Comparison of ENCODE assay signal across 8 cellular contexts in genomic region chr22:40818747-40819662, GRCh38. TPM values are rescaled to one million over a fixed set of nuclear protein-coding genes. Genes with fewer than 3 reads are reported as not detected.
DNase-seq lines count a peak whose midpoint lies in the region; ATAC-seq and TF ChIP-seq lines count a peak whose summit lies in the region.

Gene SLC25A17 (minus strand): TSS chr22:40819346. CDS start chr22:40819248, 98 bp downstream.

- H3K27me3 Mint-ChIP-seq in T-helper 17 cell: no peaks in the 10 kb centered on the region

- H3K36me3 ChIP-seq in urinary bladder (ENCODE audit: insufficient read depth): peaks cover 3% of the 10 kb centered on the region

- intact Hi-C loops in right cardiac atrium (cut with DNase I): no loop called here

- H3K9me3 ChIP-seq in T-helper 17 cell (ENCODE audit: control insufficient read depth, low read length, poor library complexity, severe bottlenecking) (no peaks in the 10 kb centered on the region), right cardiac atrium (ENCODE audit: control insufficient read depth, low read length) (no peaks in the 10 kb centered on the region)

- DNase-seq in GM10266 (ENCODE audit: extremely low spot score): peak; percentile 94
- peak; percentile 67 for DNase-seq in NCI-H1694 (lab: John Stamatoyannopoulos, UW)
- peak; percentile 80 to 86 (median 83) for DNase-seq in T-helper 17 cell
- DNase-seq in amygdala (lab: John Stamatoyannopoulos, UW): peak; percentile 39 to 92 (median 82)
- peak; percentile 90 to 95 (median 95) for DNase-seq in right cardiac atrium
- peak; percentile 39 for DNase-seq in pulmonary artery endothelial cell (ENCODE audit: low read depth, low spot score)

- H3K4me1 Mint-ChIP-seq in T-helper 17 cell: peaks cover 28% of the 10 kb centered on the region

- H3K4me3 ChIP-seq in right cardiac atrium (ENCODE audit: low read length): peak within 1 kb of the TSS; percentile 96
- peak within 1 kb of the TSS; percentile 92 for H3K4me3 ChIP-seq in urinary bladder (ENCODE audit: low read depth, low read length)

- ATAC-seq in HG02759 (IDR thresholded peaks at IDR 0.05; ENCODE audit: unreplicated experiment) (peak; percentile 86), T-helper 17 cell (peak; percentile 92), right cardiac atrium (peak; percentile 97 to 99)

- H3K4me1 ChIP-seq in right cardiac atrium (ENCODE audit: control insufficient read depth, insufficient read depth, low read length) (peaks cover 5% of the 10 kb centered on the region), urinary bladder (ENCODE audit: insufficient read depth) (no peaks in the 10 kb centered on the region)

- H3K4me3 Mint-ChIP-seq in T-helper 17 cell: peak within 1 kb of the TSS; percentile 95

- H3K36me3 Mint-ChIP-seq in T-helper 17 cell (ENCODE audit: low read depth): no peaks in the 10 kb centered on the region

- H3K27ac ChIP-seq in right cardiac atrium (ENCODE audit: low read length) (peak within 1 kb of the TSS; percentile 89), urinary bladder (ENCODE audit: low read depth) (peak within 1 kb of the TSS; percentile 42)

- H3K27me3 ChIP-seq in right cardiac atrium (ENCODE audit: control insufficient read depth, insufficient read depth): no peaks in the 10 kb centered on the region

- TF ChIP-seq CTCF in GM10266 (IDR thresholded peaks at IDR 0.05; ENCODE audit: control insufficient read depth, insufficient read depth, low read depth, missing control alignments): peak; percentile 32

- WGBS in right cardiac atrium: under 1% methylated on average over 61 of the region's 61 CpGs
- under 1% methylated on average over 60 of the region's 61 CpGs for WGBS in urinary bladder

- peak within 1 kb of the TSS; percentile 82 for H3K27ac Mint-ChIP-seq in T-helper 17 cell

RNA-seq across cellular contexts. Expression of gene SLC25A17, which starts in this region (rescaled TPM):
- 1 to 10 TPM; 6.9 to 9.0 TPM for total RNA-seq in T-helper 17 cell
- 1 to 10 TPM; 4.2 to 7.5 (median 4.9) TPM for total RNA-seq in right cardiac atrium
- polyA plus RNA-seq in right cardiac atrium: 3.7 TPM
- total RNA-seq in pulmonary artery endothelial cell: 14.7 and 16.6 TPM in 2 replicates
- total RNA-seq in urinary bladder: 20.1 TPM
- polyA plus RNA-seq in urinary bladder: 13.3 TPM

Comparison
In these comparisons a context has a peak if more than half of its experiments do, and no peak if none do; other contexts are left out.
1. Peak in every context shown above with its lines: DNase-seq, ATAC-seq, H3K4me3 ChIP-seq and H3K27ac ChIP-seq.
2. DNase-seq: peak in every context shown above with its lines; median percentile 95 in right cardiac atrium; 94 in GM10266; 83 in T-helper 17 cell; 82 in amygdala; 67 in NCI-H1694; 39 in pulmonary artery endothelial cell.